In genomic region chr4:152485726-152486276, GRCh38 we compare ENCODE assay signal across 8 cellular contexts. TPM values are rescaled to one million over a fixed set of nuclear protein-coding genes. Genes with fewer than 3 reads are reported as not detected.
A peak's percentile ranks its signal among the peaks of the same experiment; 100 is the strongest.
DNase-seq lines count a peak whose midpoint lies in the region; ATAC-seq and TF ChIP-seq lines count a peak whose summit lies in the region.

No MANE protein-coding gene starts in this region.

- H3K9me3 Mint-ChIP-seq in nephron = peaks cover 2% of the 10 kb centered on the region

- H2AK5ac ChIP-seq in trophoblast cell (ENCODE audit: low read length) = no peak overlapping the region

- peak; percentile 97 for ATAC-seq in GM19438 (IDR thresholded peaks at IDR 0.05; ENCODE audit: low read depth, unreplicated experiment)
- ATAC-seq in HG03432 (IDR thresholded peaks at IDR 0.05; ENCODE audit: unreplicated experiment) = peak; percentile 96

- H3K4me3 Mint-ChIP-seq in nephron = peak overlapping the region in 1 of 3 experiments; percentile 10

- no peak overlapping the region for H2BK5ac ChIP-seq in trophoblast cell (ENCODE audit: low read depth, low read length, poor library complexity)

- H3K4me1 ChIP-seq in adipocyte (ENCODE audit: control insufficient read depth, insufficient read depth, low read length) (peaks cover 8% of the 10 kb centered on the region), trophoblast cell (ENCODE audit: control insufficient read depth in 1 of 2, insufficient read depth in 2 of 2, low read length in 2 of 2) (no peaks in the 10 kb centered on the region)

- H3K9me3 ChIP-seq in adipocyte (ENCODE audit: control insufficient read depth, low read length) (peaks cover 5% of the 10 kb centered on the region), trophoblast cell (ENCODE audit: insufficient read depth, low read depth, low read length) (no peaks in the 10 kb centered on the region)

- no peaks in the 10 kb centered on the region for H3K27me3 Mint-ChIP-seq in nephron (ENCODE audit: low read depth)

- no peak overlapping the region for H2AFZ ChIP-seq in trophoblast cell (ENCODE audit: insufficient read depth, low read length, poor library complexity)

- H3K36me3 Mint-ChIP-seq in nephron (ENCODE audit: low read depth) = peaks cover 4% of the 10 kb centered on the region

- no CpG with 5 or more reads among the region's 6 CpGs for whole genome bisulfite sequencing in trophoblast cell (ENCODE audit: extremely low coverage, insufficient coverage, insufficient read length)

- no peak overlapping the region for H4K12ac ChIP-seq in trophoblast cell (ENCODE audit: low read depth, low read length)

- H3K4me1 Mint-ChIP-seq in nephron = peaks cover 8% of the 10 kb centered on the region

- H3K79me1 ChIP-seq in trophoblast cell (ENCODE audit: low read length) = no peaks in the 10 kb centered on the region

- H3K9ac ChIP-seq in adipocyte (ENCODE audit: low read length) = no peak overlapping the region
- no peak overlapping the region for H3K9ac ChIP-seq in trophoblast cell (ENCODE audit: low read length)

- no peaks in the 10 kb centered on the region for H3K79me2 ChIP-seq in trophoblast cell (ENCODE audit: control insufficient read depth, insufficient read depth, low read length, poor library complexity)

- H3K27me3 ChIP-seq in adipocyte (replicated peaks; ENCODE audit: control insufficient read depth, insufficient read depth, low read length) (no peaks in the 10 kb centered on the region), trophoblast cell (ENCODE audit: insufficient read depth, low read length) (no peaks in the 10 kb centered on the region)

- no peak overlapping the region for H3K4me3 ChIP-seq in adipocyte (ENCODE audit: low read length)
- H3K4me3 ChIP-seq in trophoblast cell (ENCODE audit: low read depth, low read length) = no peak overlapping the region

- no peak overlapping the region for H2BK12ac ChIP-seq in trophoblast cell (ENCODE audit: low read length)

- H3K27ac ChIP-seq in trophoblast cell (ENCODE audit: low read depth, low read length) = no peak overlapping the region

- no peak overlapping the region for H3K14ac ChIP-seq in trophoblast cell (ENCODE audit: low read length)

- no peak overlapping the region for H4K91ac ChIP-seq in trophoblast cell (ENCODE audit: low read depth, low read length)

- no peak for TF ChIP-seq CTCF in nephron (IDR thresholded peaks at IDR 0.05; ENCODE audit: unreplicated experiment in 3 of 3)

- no peak overlapping the region for H3K23ac ChIP-seq in trophoblast cell (ENCODE audit: low read length)

- H3K18ac ChIP-seq in trophoblast cell (ENCODE audit: low read length) = no peak overlapping the region

- no peak overlapping the region for H4K8ac ChIP-seq in trophoblast cell (ENCODE audit: low read depth, low read length)

- no peaks in the 10 kb centered on the region for H3K36me3 ChIP-seq in adipocyte (ENCODE audit: control insufficient read depth, insufficient read depth, low read length, severe bottlenecking)
- H3K36me3 ChIP-seq in trophoblast cell (ENCODE audit: control insufficient read depth in 1 of 2, insufficient read depth in 2 of 2, low read length in 2 of 2) = no peaks in the 10 kb centered on the region

- no peak overlapping the region for H2BK120ac ChIP-seq in trophoblast cell (ENCODE audit: insufficient read depth, low read length, poor library complexity)

- H3K4me2 ChIP-seq in trophoblast cell (ENCODE audit: low read length) = no peak overlapping the region

- peak overlapping the region; percentile 81 to 97 (median 86) for H3K27ac Mint-ChIP-seq in nephron

- H3K4ac ChIP-seq in trophoblast cell (ENCODE audit: low read depth, low read length) = no peak overlapping the region

- peak; percentile 58 for DNase-seq in Daoy (ENCODE audit: low read depth)
- DNase-seq in adipocyte (ENCODE audit: low read depth) = peak; percentile 70
- DNase-seq in trophoblast cell = no peak
- DNase-seq in cerebellum (ENCODE audit: low spot score) = no peak
- DNase-seq in NCI-H1436 (lab: John Stamatoyannopoulos, UW) = no peak

RNA-seq across cellular contexts. Expression of gene FBXW7, which starts 50.1 kb away (rescaled TPM):
- 16.7 and 21.6 TPM in 2 replicates for total RNA-seq in Daoy (2014; rRNA removed; shearing (Covaris generic))
- 11.5 and 12.3 TPM in 2 replicates for polyA plus RNA-seq in trophoblast cell (2013)
- 107 TPM for total RNA-seq in cerebellum

Comparison
In these comparisons a context has a peak if more than half of its experiments do, and no peak if none do; other contexts are left out.
1. DNase-seq: peak in Daoy (single experiment) and adipocyte (single experiment); none in trophoblast cell (0 of 2), cerebellum (single experiment) and NCI-H1436 (single experiment).